Comparison of ENCODE assay signal across 31 cellular contexts in genomic region chr5:107770051-107770450, GRCh38.
"Had no signal": no experiment of that assay in that cellular context is flagged by ENCODE, and none has a peak within 500 bp of the region (broad histone marks: within the 10 kb centered on the region; RNA-seq: fewer than 3 reads in every experiment).

No MANE protein-coding gene starts in this region.

- H3K4me3 ChIP-seq: esophagus squamous epithelium, heart right ventricle, lower lobe of right lung, prostate gland, right atrium auricular region, spleen, testis, tibial artery, upper lobe of right lung, uterus had no signal

- FAIRE-seq: endometrium, keratinocyte had no signal

- H3K27ac Mint-ChIP-seq: effector memory CD8-positive, alpha-beta T cell; immature natural killer cell; naive thymus-derived CD8-positive, alpha-beta T cell; stimulated activated memory B cell treated with anti-CD40 and anti-IgM and Interleukin-4, amounts not matched to agents 10 μg/mL and 1 μg/mL and 100 μg/mL, for 72 hours had no signal

- H3K36me3 Mint-ChIP-seq: immature natural killer cell; stimulated activated memory B cell treated with anti-CD40 and anti-IgM and Interleukin-4, amounts not matched to agents 10 μg/mL and 1 μg/mL and 100 μg/mL, for 72 hours had no signal

- H3K4me1 Mint-ChIP-seq: immature natural killer cell; naive thymus-derived CD8-positive, alpha-beta T cell; stimulated activated memory B cell treated with anti-CD40 and anti-IgM and Interleukin-4, amounts not matched to agents 10 μg/mL and 1 μg/mL and 100 μg/mL, for 72 hours had no signal

- H3K36me3 ChIP-seq: esophagus squamous epithelium, heart right ventricle, lower lobe of right lung, neutrophil, prostate gland, right atrium auricular region, spleen, tibial artery, upper lobe of right lung, uterus had no signal

- DNase-seq: caudate nucleus; cerebellar nuclear complex; cortex of kidney; effector memory CD8-positive, alpha-beta T cell; erythroblast; esophagus squamous epithelium; foreskin melanocyte; glutamatergic neuron; heart right ventricle; hypothalamus; immature natural killer cell; left ventricle myocardium superior; lower lobe of right lung; midbrain; naive thymus-derived CD8-positive, alpha-beta T cell; spleen; stimulated activated CD4-positive, alpha-beta T cell treated with anti-CD3 and anti-CD28 coated beads, Interleukin-4, amount 100 ng/mL, for 4 hours; stimulated activated naive CD8-positive, alpha-beta T cell treated with anti-CD3 and anti-CD28 coated beads, Interleukin-15, Interleukin-2, amounts not matched to agents 100 U/mL and 50 U/mL, for 24 hours; substantia nigra; testis; tibial artery; upper lobe of right lung; uterus had no signal

- H2AFZ ChIP-seq: parathyroid adenoma had no signal

- ATAC-seq: effector memory CD8-positive, alpha-beta T cell; heart right ventricle; left ventricle myocardium superior; lower lobe of right lung; naive thymus-derived CD8-positive, alpha-beta T cell; sciatic nerve; stimulated activated memory B cell treated with anti-CD40 and anti-IgM and Interleukin-4, amounts not matched to agents 10 μg/mL and 1 μg/mL and 100 μg/mL, for 72 hours; stimulated activated naive CD8-positive, alpha-beta T cell treated with anti-CD3 and anti-CD28 coated beads, Interleukin-15, Interleukin-2, amounts not matched to agents 100 U/mL and 50 U/mL, for 24 hours; upper lobe of right lung had no signal

- H3K27me3 Mint-ChIP-seq: stimulated activated memory B cell treated with anti-CD40 and anti-IgM and Interleukin-4, amounts not matched to agents 10 μg/mL and 1 μg/mL and 100 μg/mL, for 72 hours had no signal

- H3K4me3 Mint-ChIP-seq: effector memory CD8-positive, alpha-beta T cell; immature natural killer cell; naive thymus-derived CD8-positive, alpha-beta T cell; stimulated activated memory B cell treated with anti-CD40 and anti-IgM and Interleukin-4, amounts not matched to agents 10 μg/mL and 1 μg/mL and 100 μg/mL, for 72 hours had no signal

- H3K4me1 ChIP-seq: esophagus squamous epithelium, lower lobe of right lung, parathyroid adenoma, prostate gland, right atrium auricular region, spleen, testis, tibial artery, upper lobe of right lung, uterus had no signal

- H3K9ac ChIP-seq: parathyroid adenoma had no signal

- H3K9me3 Mint-ChIP-seq: effector memory CD8-positive, alpha-beta T cell; immature natural killer cell; naive thymus-derived CD8-positive, alpha-beta T cell; stimulated activated memory B cell treated with anti-CD40 and anti-IgM and Interleukin-4, amounts not matched to agents 10 μg/mL and 1 μg/mL and 100 μg/mL, for 72 hours had no signal

- H3K27ac ChIP-seq: esophagus squamous epithelium, heart right ventricle, lower lobe of right lung, neutrophil, parathyroid adenoma, prostate gland, right atrium auricular region, spleen, testis, tibial artery, upper lobe of right lung, uterus had no signal

- H3K9me3 ChIP-seq: esophagus squamous epithelium, heart right ventricle, lower lobe of right lung, neutrophil, prostate gland, right atrium auricular region, spleen, testis, tibial artery, upper lobe of right lung, uterus had no signal

- H3K27me3 ChIP-seq: heart right ventricle, neutrophil, right atrium auricular region, spleen, testis, tibial artery, upper lobe of right lung, uterus had no signal
